8 cellular contexts compared by ENCODE assay signal in genomic region chr12:19915392-19916192, GRCh38.
DNase-seq lines count a peak whose midpoint lies in the region; ATAC-seq and TF ChIP-seq lines count a peak whose summit lies in the region.

No MANE protein-coding gene starts in this region.

- no peak overlapping the region for H3K4me3 ChIP-seq in fibroblast of the aortic adventitia (ENCODE audit: low read depth, low read length)

- DNase-seq in OCI-M1 (lab: John Stamatoyannopoulos, UW): peak; percentile 73
- DNase-seq in fibroblast of the aortic adventitia (ENCODE audit: low read depth): peak; percentile 72
- DNase-seq in pons (ENCODE audit: low spot score): peak; percentile 69
- DNase-seq in stimulated activated CD8-positive, alpha-beta memory T cell treated with anti-CD3 and anti-CD28 coated beads, Interleukin-4, amount 100 ng/mL, for 48 hours: no peak

- peak overlapping the region; percentile 75; the same call in 1 of the 2 replicates for H3K27ac ChIP-seq in C4-2B

- ATAC-seq in HG03060 (IDR thresholded peaks at IDR 0.05; ENCODE audit: low read depth, unreplicated experiment) (peak; percentile 47), GM21360 (IDR thresholded peaks at IDR 0.05; ENCODE audit: unreplicated experiment) (no peak)
- ATAC-seq in activated T-helper 17 cell treated with anti-CD3 and anti-CD28 coated beads, Interleukin-2, amount 50 U/mL, for 72 hours (replicated peaks): no peak

- peaks cover 3% of the 10 kb centered on the region for H3K27me3 Mint-ChIP-seq in activated T-helper 17 cell treated with anti-CD3 and anti-CD28 coated beads, Interleukin-2, amount 50 U/mL, for 72 hours

- no peaks in the 10 kb centered on the region for H3K9me3 Mint-ChIP-seq in activated T-helper 17 cell treated with anti-CD3 and anti-CD28 coated beads, Interleukin-2, amount 50 U/mL, for 72 hours

- no peaks in the 10 kb centered on the region for H3K36me3 Mint-ChIP-seq in activated T-helper 17 cell treated with anti-CD3 and anti-CD28 coated beads, Interleukin-2, amount 50 U/mL, for 72 hours (ENCODE audit: low read depth)

- no peak overlapping the region for H3K4me3 Mint-ChIP-seq in activated T-helper 17 cell treated with anti-CD3 and anti-CD28 coated beads, Interleukin-2, amount 50 U/mL, for 72 hours

- H3K4me1 Mint-ChIP-seq in activated T-helper 17 cell treated with anti-CD3 and anti-CD28 coated beads, Interleukin-2, amount 50 U/mL, for 72 hours: no peaks in the 10 kb centered on the region

- H3K27ac Mint-ChIP-seq in activated T-helper 17 cell treated with anti-CD3 and anti-CD28 coated beads, Interleukin-2, amount 50 U/mL, for 72 hours: no peak overlapping the region

- TF ChIP-seq CTCF in C4-2B (conservative IDR thresholded peaks at IDR 0.05) (peak; percentile 85), fibroblast of the aortic adventitia (IDR thresholded peaks at IDR 0.05; ENCODE audit: insufficient read depth, low read length) (peak; percentile 62)
